ENCODE assay signal across 17 cellular contexts in the genomic region with DNA sequence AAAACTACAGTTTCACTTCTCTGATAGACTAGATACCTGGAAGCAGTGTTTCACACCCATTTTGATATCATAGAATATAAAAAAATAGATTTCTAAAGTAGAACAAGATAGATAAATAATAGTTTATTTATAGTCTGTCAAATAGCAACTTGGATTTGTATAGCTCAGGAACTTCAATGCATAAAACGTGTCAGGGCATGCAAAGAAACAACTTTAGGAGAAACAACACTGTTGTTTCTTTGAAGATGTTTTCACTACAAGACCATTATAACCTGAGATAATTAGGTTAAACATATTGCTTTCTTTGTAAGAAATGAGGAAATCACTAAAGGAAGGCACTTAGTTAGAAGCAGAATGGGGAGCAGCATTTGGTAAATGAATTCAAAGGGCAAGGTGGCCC. TPM values are rescaled to one million over a fixed set of nuclear protein-coding genes. Genes with fewer than 3 reads are reported as not detected.
"Had no signal": no experiment of that assay in that cellular context is flagged by ENCODE, and none has a peak within 500 bp of the region (broad histone marks: within the 10 kb centered on the region; RNA-seq: fewer than 3 reads in every experiment).

No MANE protein-coding gene starts in this region.

- H3K27ac Mint-ChIP-seq: activated CD4-positive, alpha-beta T cell treated with anti-CD3 and anti-CD28 coated beads, Interleukin-2, amount 10 ng/mL, durations not matched to agents 7 days and 5 days; activated naive CD4-positive, alpha-beta T cell treated with anti-CD3 and anti-CD28 coated beads, Interleukin-2, amount 10 ng/mL, durations not matched to agents 7 days and 5 days; naive thymus-derived CD4-positive, alpha-beta T cell had no signal

- ATAC-seq: left lung; mucosa of descending colon; naive thymus-derived CD4-positive, alpha-beta T cell had no signal

- H2AFZ ChIP-seq: parathyroid adenoma had no signal

- H3K4me3 ChIP-seq: cardiac muscle cell, esophagus muscularis mucosa, left lung, mucosa of descending colon, transverse colon had no signal

- DNase-seq: activated CD4-positive, alpha-beta T cell treated with anti-CD3 and anti-CD28 coated beads, Interleukin-2, amount 10 ng/mL, durations not matched to agents 7 days and 5 days; activated naive CD4-positive, alpha-beta T cell treated with anti-CD3 and anti-CD28 coated beads, Interleukin-2, amount 10 ng/mL, durations not matched to agents 7 days and 5 days; activated T-cell treated with anti-CD3 and anti-CD28 coated beads for 4 hours; hippocampal formation; kidney; left lung; mucosa of descending colon; naive thymus-derived CD4-positive, alpha-beta T cell; stimulated activated CD4-positive, alpha-beta T cell treated with anti-CD3 and anti-CD28 coated beads, Interleukin-2, amount 100 ng/mL, for 48 hours; stimulated activated naive CD4-positive, alpha-beta T cell treated with Interleukin-2 at 50 U/mL for 16 hours; substantia nigra; transverse colon had no signal

- H3K27ac ChIP-seq: cardiac muscle cell, esophagus muscularis mucosa, left lung, neutrophil, parathyroid adenoma had no signal

- H3K9me3 ChIP-seq: esophagus muscularis mucosa, left lung, mucosa of descending colon, neutrophil, transverse colon had no signal

- H3K27me3 Mint-ChIP-seq: activated CD4-positive, alpha-beta T cell treated with anti-CD3 and anti-CD28 coated beads, Interleukin-2, amount 10 ng/mL, durations not matched to agents 7 days and 5 days; naive thymus-derived CD4-positive, alpha-beta T cell had no signal

- H3K9ac ChIP-seq: parathyroid adenoma had no signal

- H3K4me1 ChIP-seq: parathyroid adenoma had no signal

- H3K4me3 Mint-ChIP-seq: activated CD4-positive, alpha-beta T cell treated with anti-CD3 and anti-CD28 coated beads, Interleukin-2, amount 10 ng/mL, durations not matched to agents 7 days and 5 days; activated naive CD4-positive, alpha-beta T cell treated with anti-CD3 and anti-CD28 coated beads, Interleukin-2, amount 10 ng/mL, durations not matched to agents 7 days and 5 days; naive thymus-derived CD4-positive, alpha-beta T cell had no signal

- H3K27me3 ChIP-seq: cardiac muscle cell, esophagus muscularis mucosa, left lung, neutrophil, transverse colon had no signal

- H3K36me3 ChIP-seq: cardiac muscle cell, esophagus muscularis mucosa, left lung, neutrophil, transverse colon had no signal

- FAIRE-seq: astrocyte had no signal

- H3K9me3 Mint-ChIP-seq: naive thymus-derived CD4-positive, alpha-beta T cell had no signal

- H3K79me2 ChIP-seq: parathyroid adenoma had no signal

RNA-seq across cellular contexts. Expression of a gene that starts 7.4 kb away (rescaled TPM):
- total RNA-seq: astrocyte, cardiac muscle cell, left lung had no signal
- polyA plus RNA-seq: cardiac muscle cell had no signal

RNA-seq across cellular contexts. Expression of a gene that starts 35.2 kb away (rescaled TPM):
- total RNA-seq: cardiac muscle cell had no signal
- polyA plus RNA-seq: cardiac muscle cell had no signal
